Comparison of ENCODE assay signal across 8 cellular contexts in genomic region chr11:8268530-8269461, GRCh38. TPM values are rescaled to one million over a fixed set of nuclear protein-coding genes. Genes with fewer than 3 reads are reported as not detected.
DNase-seq lines count a peak whose midpoint lies in the region; ATAC-seq and TF ChIP-seq lines count a peak whose summit lies in the region.

No MANE protein-coding gene starts in this region.

- 27% methylated on average over 39 of the region's 68 CpGs for WGBS in smooth muscle cell (ENCODE audit: low lambda C conversion rate)

- peak overlapping the region; percentile 51 for H3K4me3 ChIP-seq in smooth muscle cell

- peaks cover 62% of the 10 kb centered on the region for H3K27me3 Mint-ChIP-seq in activated T-helper 17 cell treated with anti-CD3 and anti-CD28 coated beads, Interleukin-2, amount 50 U/mL, for 72 hours
- peaks cover 61% of the 10 kb centered on the region for H3K27me3 Mint-ChIP-seq in activated CD4-positive, alpha-beta T cell treated with anti-CD3 and anti-CD28 coated beads for 36 hours

- peak overlapping the region; percentile 28 for H3K4me3 Mint-ChIP-seq in activated T-helper 17 cell treated with anti-CD3 and anti-CD28 coated beads, Interleukin-2, amount 50 U/mL, for 72 hours
- H3K4me3 Mint-ChIP-seq in activated CD4-positive, alpha-beta T cell treated with anti-CD3 and anti-CD28 coated beads for 36 hours, result no peak overlapping the region

- H3K27ac ChIP-seq in smooth muscle cell (ENCODE audit: low read depth), result no peak overlapping the region

- no peaks in the 10 kb centered on the region for H3K9me3 Mint-ChIP-seq in activated T-helper 17 cell treated with anti-CD3 and anti-CD28 coated beads, Interleukin-2, amount 50 U/mL, for 72 hours
- no peaks in the 10 kb centered on the region for H3K9me3 Mint-ChIP-seq in activated CD4-positive, alpha-beta T cell treated with anti-CD3 and anti-CD28 coated beads for 36 hours (ENCODE audit: low read depth)

- H3K4me2 ChIP-seq in smooth muscle cell, result peak overlapping the region; percentile 87

- peaks cover 5% of the 10 kb centered on the region for H3K4me1 Mint-ChIP-seq in activated T-helper 17 cell treated with anti-CD3 and anti-CD28 coated beads, Interleukin-2, amount 50 U/mL, for 72 hours
- peaks cover 4% of the 10 kb centered on the region for H3K4me1 Mint-ChIP-seq in activated CD4-positive, alpha-beta T cell treated with anti-CD3 and anti-CD28 coated beads for 36 hours

- no peak for TF ChIP-seq CTCF in smooth muscle cell (IDR thresholded peaks at IDR 0.05; ENCODE audit: borderline replicate concordance, insufficient read depth, poor library complexity, severe bottlenecking)

- H4K20me1 ChIP-seq in smooth muscle cell (ENCODE audit: low read depth), result no peaks in the 10 kb centered on the region

- H3K9ac ChIP-seq in smooth muscle cell (ENCODE audit: low read depth), result no peak overlapping the region

- no peaks in the 10 kb centered on the region for H3K36me3 Mint-ChIP-seq in activated T-helper 17 cell treated with anti-CD3 and anti-CD28 coated beads, Interleukin-2, amount 50 U/mL, for 72 hours (ENCODE audit: low read depth)
- H3K36me3 Mint-ChIP-seq in activated CD4-positive, alpha-beta T cell treated with anti-CD3 and anti-CD28 coated beads for 36 hours (ENCODE audit: low read depth), result no peaks in the 10 kb centered on the region

- no peaks in the 10 kb centered on the region for H3K36me3 ChIP-seq in smooth muscle cell (ENCODE audit: low read depth)

- peaks cover 8% of the 10 kb centered on the region for H3K4me1 ChIP-seq in smooth muscle cell (ENCODE audit: low read depth)

- POLR2A ChIA-PET in activated CD4-positive, alpha-beta T cell treated with anti-CD3 and anti-CD28 coated beads for 36 hours (lab: Charles Lee), result no interaction called here

- intact Hi-C loops in activated CD4-positive, alpha-beta T cell treated with anti-CD3 and anti-CD28 coated beads for 36 hours (cut with DNase I, micrococcal nuclease), result no loop called here

- CTCF ChIA-PET in activated CD4-positive, alpha-beta T cell treated with anti-CD3 and anti-CD28 coated beads for 36 hours (lab: Charles Lee), result no interaction called here

- no peak overlapping the region for H3K27ac Mint-ChIP-seq in activated T-helper 17 cell treated with anti-CD3 and anti-CD28 coated beads, Interleukin-2, amount 50 U/mL, for 72 hours
- H3K27ac Mint-ChIP-seq in activated CD4-positive, alpha-beta T cell treated with anti-CD3 and anti-CD28 coated beads for 36 hours, result no peak overlapping the region

- no peaks in the 10 kb centered on the region for H3K79me2 ChIP-seq in smooth muscle cell (ENCODE audit: low read depth)

- no peaks in the 10 kb centered on the region for H3F3A ChIP-seq in smooth muscle cell (ENCODE audit: low read depth)

- H3K27me3 ChIP-seq in smooth muscle cell (ENCODE audit: low read depth), result peaks cover 89% of the 10 kb centered on the region

- H2AFZ ChIP-seq in smooth muscle cell (ENCODE audit: low read depth), result no peak overlapping the region

- peak; percentile 26 for DNase-seq in NCI-H1105 treated with DMSO at 0.1 percent for 48 hours (lab: John Stamatoyannopoulos, UW)
- DNase-seq in NCI-H1105 (lab: John Stamatoyannopoulos, UW), result no peak
- DNase-seq in iris pigment epithelial cell (ENCODE audit: low read depth), result peak; percentile 12
- DNase-seq in smooth muscle cell (lab: John Stamatoyannopoulos, UW; ENCODE audit: unreplicated experiment), result no peak
- DNase-seq in activated CD4-positive, alpha-beta T cell treated with anti-CD3 and anti-CD28 coated beads for 36 hours, result no peak
- DNase-seq in C1 segment of cervical spinal cord (lab: John Stamatoyannopoulos, UW), result no peak

- H3K9me3 ChIP-seq in smooth muscle cell (replicated peaks; ENCODE audit: low read depth), result no peaks in the 10 kb centered on the region

- ATAC-seq in activated T-helper 17 cell treated with anti-CD3 and anti-CD28 coated beads, Interleukin-2, amount 50 U/mL, for 72 hours (replicated peaks), result no peak
- ATAC-seq in GM19324 (IDR thresholded peaks at IDR 0.05; ENCODE audit: low FRiP score, unreplicated experiment), result no peak
- ATAC-seq in activated CD4-positive, alpha-beta T cell treated with anti-CD3 and anti-CD28 coated beads for 36 hours, result no peak

RNA-seq across cellular contexts. Expression of gene LMO1, which starts 5.1 kb away (rescaled TPM):
- total RNA-seq in activated T-helper 17 cell treated with anti-CD3 and anti-CD28 coated beads, Interleukin-2, amount 50 U/mL, for 72 hours, result not detected
- total RNA-seq in smooth muscle cell, result 1.1 and 8.3 TPM in 2 replicates
- 1.6 and 5.1 TPM in 2 replicates for polyA plus RNA-seq in smooth muscle cell
- total RNA-seq in activated CD4-positive, alpha-beta T cell treated with anti-CD3 and anti-CD28 coated beads for 36 hours, result not detected

Comparison
In these comparisons a context has a peak if more than half of its experiments do, and no peak if none do; other contexts are left out.
1. DNase-seq: peak in NCI-H1105 treated with DMSO at 0.1 percent for 48 hours (single experiment) and iris pigment epithelial cell (single experiment); none in NCI-H1105 (single experiment), smooth muscle cell (single experiment), activated CD4-positive, alpha-beta T cell treated with anti-CD3 and anti-CD28 coated beads for 36 hours (single experiment) and C1 segment of cervical spinal cord (0 of 14).